10 cellular contexts compared by ENCODE assay signal in the genomic region with DNA sequence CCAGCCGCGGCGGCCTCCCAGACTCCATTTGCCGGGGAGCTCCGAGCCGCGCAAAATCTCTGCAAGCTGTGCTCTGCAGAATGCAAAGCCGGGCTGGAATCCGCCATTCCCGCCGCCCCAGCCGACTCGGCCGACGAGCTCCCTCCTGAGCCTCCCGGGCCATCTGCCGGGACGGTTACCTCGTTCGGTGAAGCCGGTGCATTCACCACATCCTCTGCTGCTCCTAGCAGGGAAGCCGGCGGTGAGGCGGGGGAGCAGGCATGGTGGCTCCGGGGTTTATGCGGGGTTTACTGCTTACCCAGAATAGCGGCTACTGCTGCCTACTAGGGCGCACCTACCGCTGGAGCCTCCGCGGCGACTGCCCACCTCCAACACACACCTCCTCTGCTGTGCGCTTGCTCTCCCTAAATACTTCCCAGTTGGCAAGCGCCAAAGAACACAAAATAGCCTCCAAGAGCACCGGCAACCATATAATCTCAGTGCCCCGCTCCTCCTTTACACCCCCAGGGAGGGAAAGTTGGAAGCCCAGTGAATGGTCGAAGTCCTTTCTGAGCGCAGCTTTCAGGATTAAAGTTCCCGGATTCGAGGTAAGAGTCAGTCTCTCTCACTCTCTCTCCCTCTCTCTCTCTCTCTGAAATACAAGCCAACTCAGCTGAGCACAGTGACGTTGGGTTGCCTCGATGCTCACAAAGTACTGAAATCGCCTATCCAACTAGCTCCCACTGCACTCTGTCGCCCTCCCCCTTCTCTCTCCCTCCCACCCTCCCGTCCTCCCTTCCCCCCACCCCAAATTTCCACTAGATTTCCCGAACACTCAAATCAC. TPM values are rescaled to one million over a fixed set of nuclear protein-coding genes. Genes with fewer than 3 reads are reported as not detected.
A peak's percentile ranks its signal among the peaks of the same experiment; 100 is the strongest.
DNase-seq lines count a peak whose midpoint lies in the region; ATAC-seq and TF ChIP-seq lines count a peak whose summit lies in the region.
"Had no signal": no experiment of that assay in that cellular context is flagged by ENCODE, and none has a peak within 500 bp of the region (broad histone marks: within the 10 kb centered on the region; RNA-seq: fewer than 3 reads in every experiment).

TSS of gene TBX5 (minus strand) at position 696 of the 823 bp plus-strand sequence. CDS start 2,246 bp downstream, outside the sequence.

- no peak for ATAC-seq in activated naive CD8-positive, alpha-beta T cell treated with anti-CD3 and anti-CD28 coated beads, Interleukin-2, amount 50 U/mL, for 24 hours
- ATAC-seq in RWPE2 (ENCODE audit: low read depth) (peak; percentile 28; the same call in 1 of the 3 replicates), left cardiac atrium (peak; percentile 23 to 24), upper lobe of left lung (ENCODE audit: low FRiP score in 2 of 2) (peak; percentile 17 to 27), GM21447 (IDR thresholded peaks at IDR 0.05; ENCODE audit: unreplicated experiment) (no peak), HG02763 (IDR thresholded peaks at IDR 0.05; ENCODE audit: unreplicated experiment) (no peak)
- ATAC-seq: K562; stimulated activated naive CD8-positive, alpha-beta T cell treated with anti-CD3 and anti-CD28 coated beads, Interleukin-15, amount 100 ng/mL, for 72 hours had no signal

- H3K36me3 Mint-ChIP-seq in activated naive CD8-positive, alpha-beta T cell treated with anti-CD3 and anti-CD28 coated beads for 36 hours = peaks cover 3% of the 10 kb centered on the region
- H3K36me3 Mint-ChIP-seq in activated naive CD8-positive, alpha-beta T cell treated with anti-CD3 and anti-CD28 coated beads, Interleukin-2, amount 50 U/mL, for 24 hours (ENCODE audit: low read depth) = no peaks in the 10 kb centered on the region

- H3K27me3 ChIP-seq in RWPE2 (ENCODE audit: insufficient read depth, poor library complexity, severe bottlenecking) (peaks cover 98% of the 10 kb centered on the region), upper lobe of left lung (peaks cover 0 to 62% (median 21%) of the 10 kb centered on the region in 4 donors), PC-9 (ENCODE audit: insufficient read depth, low read depth) (peaks cover 92% of the 10 kb centered on the region)

- H2AFZ ChIP-seq in PC-9 = no peak within 1 kb of the TSS

- no peaks in the 10 kb centered on the region for H3K9me2 ChIP-seq in PC-9 (ENCODE audit: insufficient read depth)

- H4K20me1 ChIP-seq in PC-9 (ENCODE audit: insufficient read depth) = no peaks in the 10 kb centered on the region

- H3K27ac Mint-ChIP-seq in activated naive CD8-positive, alpha-beta T cell treated with anti-CD3 and anti-CD28 coated beads for 36 hours = peak within 1 kb of the TSS; percentile 52
- H3K27ac Mint-ChIP-seq in activated naive CD8-positive, alpha-beta T cell treated with anti-CD3 and anti-CD28 coated beads, Interleukin-2, amount 50 U/mL, for 24 hours = no peak within 1 kb of the TSS
- H3K27ac Mint-ChIP-seq: stimulated activated naive CD8-positive, alpha-beta T cell treated with anti-CD3 and anti-CD28 coated beads, Interleukin-15, amount 100 ng/mL, for 72 hours had no signal

- H3F3A ChIP-seq in PC-9 (ENCODE audit: insufficient read depth, low read depth) = no peaks in the 10 kb centered on the region

- H3K36me3 ChIP-seq in RWPE2 (ENCODE audit: low read depth) (no peaks in the 10 kb centered on the region), upper lobe of left lung (no peaks in the 10 kb centered on the region), PC-9 (ENCODE audit: low read depth) (no peaks in the 10 kb centered on the region)

- WGBS in upper lobe of left lung, 2 donors = 0 to 3% methylated on average over 33 to 44 of the region's 46 CpGs

- TF ChIP-seq EP300 in upper lobe of left lung (IDR thresholded peaks at IDR 0.05) = no peak

- H3K27ac ChIP-seq in RWPE2 (ENCODE audit: poor library complexity, severe bottlenecking) (no peak within 1 kb of the TSS), upper lobe of left lung (peak within 1 kb of the TSS; percentile 77 to 89 (median 86)), PC-9 (no peak within 1 kb of the TSS)

- H3K27me3 Mint-ChIP-seq in activated naive CD8-positive, alpha-beta T cell treated with anti-CD3 and anti-CD28 coated beads for 36 hours = peaks cover 100% of the 10 kb centered on the region
- H3K27me3 Mint-ChIP-seq in activated naive CD8-positive, alpha-beta T cell treated with anti-CD3 and anti-CD28 coated beads, Interleukin-2, amount 50 U/mL, for 24 hours = peaks cover 94% of the 10 kb centered on the region

- no TSS peak for BruUV-seq in PC-9 (replicated peaks; lab: Mats Ljungman, UMichigan)

- no peak within 1 kb of the TSS for H3K4me3 Mint-ChIP-seq in activated naive CD8-positive, alpha-beta T cell treated with anti-CD3 and anti-CD28 coated beads for 36 hours
- H3K4me3 Mint-ChIP-seq in activated naive CD8-positive, alpha-beta T cell treated with anti-CD3 and anti-CD28 coated beads, Interleukin-2, amount 50 U/mL, for 24 hours = no peak within 1 kb of the TSS

- TF ChIP-seq CTCF in RWPE2 (IDR thresholded peaks at IDR 0.05; ENCODE audit: poor library complexity, severe bottlenecking) = no peak
- TF ChIP-seq CTCF in upper lobe of left lung (IDR thresholded peaks at IDR 0.05) = no peak
- no peak for TF ChIP-seq CTCF in PC-9 (conservative IDR thresholded peaks at IDR 0.05)

- DNase-seq in activated naive CD8-positive, alpha-beta T cell treated with anti-CD3 and anti-CD28 coated beads for 36 hours = no peak
- no peak for DNase-seq in activated naive CD8-positive, alpha-beta T cell treated with anti-CD3 and anti-CD28 coated beads, Interleukin-2, amount 50 U/mL, for 24 hours
- no peak for DNase-seq in RWPE2 (ENCODE audit: low spot score)
- no peak for DNase-seq in left cardiac atrium
- peak in 1 of 2 donors; percentile 83 for DNase-seq in upper lobe of left lung
- no peak for DNase-seq in PC-9
- DNase-seq: stimulated activated naive CD8-positive, alpha-beta T cell treated with anti-CD3 and anti-CD28 coated beads, Interleukin-15, amount 100 ng/mL, for 72 hours had no signal

- H3K4me1 Mint-ChIP-seq in activated naive CD8-positive, alpha-beta T cell treated with anti-CD3 and anti-CD28 coated beads for 36 hours = peaks cover 20% of the 10 kb centered on the region
- H3K4me1 Mint-ChIP-seq in activated naive CD8-positive, alpha-beta T cell treated with anti-CD3 and anti-CD28 coated beads, Interleukin-2, amount 50 U/mL, for 24 hours = peaks cover 11% of the 10 kb centered on the region

- no peaks in the 10 kb centered on the region for H3K79me2 ChIP-seq in PC-9 (ENCODE audit: low read depth)

- H3K9me3 Mint-ChIP-seq in activated naive CD8-positive, alpha-beta T cell treated with anti-CD3 and anti-CD28 coated beads for 36 hours = no peaks in the 10 kb centered on the region
- no peaks in the 10 kb centered on the region for H3K9me3 Mint-ChIP-seq in activated naive CD8-positive, alpha-beta T cell treated with anti-CD3 and anti-CD28 coated beads, Interleukin-2, amount 50 U/mL, for 24 hours
- H3K9me3 Mint-ChIP-seq: stimulated activated naive CD8-positive, alpha-beta T cell treated with anti-CD3 and anti-CD28 coated beads, Interleukin-15, amount 100 ng/mL, for 72 hours had no signal

- H3K4me3 ChIP-seq in RWPE2 (ENCODE audit: severe bottlenecking) = no peak within 1 kb of the TSS
- H3K4me3 ChIP-seq in upper lobe of left lung = peak within 1 kb of the TSS; percentile 0 to 53 (median 45)
- H3K4me3 ChIP-seq in PC-9 = no peak within 1 kb of the TSS
- H3K4me3 ChIP-seq: K562 had no signal

- H3K4me1 ChIP-seq in RWPE2 (ENCODE audit: insufficient read depth, poor library complexity, severe bottlenecking) = no peaks in the 10 kb centered on the region
- peaks cover 0 to 14% (median 10%) of the 10 kb centered on the region in 4 donors for H3K4me1 ChIP-seq in upper lobe of left lung
- H3K4me1 ChIP-seq in PC-9 (replicated peaks; ENCODE audit: insufficient read depth) = no peaks in the 10 kb centered on the region

- CTCF ChIA-PET in PC-9 (lab: Charles Lee) = no interaction called here

- POLR2A ChIA-PET in PC-9 (lab: Charles Lee; ENCODE audit: unreplicated experiment) = no interaction called here

- no peak within 1 kb of the TSS for H3K4me2 ChIP-seq in PC-9

- intact Hi-C loops in left cardiac atrium (cut with DNase I) = loop anchor here (5.0 to 10.0 kb wide), 2 partner anchors 37 to 69 kb away; no protein-coding TSS in a partner anchor
- intact Hi-C loops in PC-9 (cut with micrococcal nuclease; ENCODE audit: unreplicated experiment) = no loop called here

- TF ChIP-seq POLR2A in upper lobe of left lung (IDR thresholded peaks at IDR 0.05) = peak in 1 of 4 donors; percentile 20

- H3K9me3 ChIP-seq in RWPE2 (ENCODE audit: severe bottlenecking) (no peaks in the 10 kb centered on the region), upper lobe of left lung (no peaks in the 10 kb centered on the region), PC-9 (ENCODE audit: insufficient read depth, low read depth) (no peaks in the 10 kb centered on the region)

RNA-seq across cellular contexts. Expression of gene TBX5, which starts in this region (rescaled TPM):
- total RNA-seq in activated naive CD8-positive, alpha-beta T cell treated with anti-CD3 and anti-CD28 coated beads for 36 hours = not detected
- total RNA-seq in left cardiac atrium = 100 to 1,000 TPM; 116 to 236 TPM
- total RNA-seq in upper lobe of left lung = 10 to 100 TPM in 5 of 6 donors, 1 to 10 TPM in 1; 9.7 to 24.0 (median 17.9) TPM
- total RNA-seq in PC-9 (2021) = not detected in 2 replicates
- total RNA-seq: K562 had no signal

Comparison
In these comparisons a context has a peak if more than half of its experiments do, and no peak if none do; other contexts are left out.
1. RNA of gene TBX5 (total RNA-seq): 116 to 236 TPM in left cardiac atrium and 9.7 to 24.0 TPM in upper lobe of left lung; not detected in activated naive CD8-positive, alpha-beta T cell treated with anti-CD3 and anti-CD28 coated beads for 36 hours and not detected in PC-9; every median in the first group is over 10 times any median in the second.
2. RNA of gene TBX5 (total RNA-seq): 116 to 236 TPM in left cardiac atrium; 9.7 to 24.0 TPM in upper lobe of left lung; every median in the first group is over 4 times any median in the second.
3. ATAC-seq: peak in RWPE2 (single experiment), left cardiac atrium (2 of 2) and upper lobe of left lung (2 of 2); none in activated naive CD8-positive, alpha-beta T cell treated with anti-CD3 and anti-CD28 coated beads, Interleukin-2, amount 50 U/mL, for 24 hours (single experiment), GM21447 (single experiment) and HG02763 (single experiment).
4. H3K27ac ChIP-seq: peak in upper lobe of left lung (4 of 4); none in RWPE2 (single experiment) and PC-9 (single experiment).
5. H3K4me3 ChIP-seq: peak in upper lobe of left lung (4 of 4); none in RWPE2 (single experiment) and PC-9 (single experiment).